ENCODE assay signal across 8 cellular contexts in genomic region chr6:26569433-26569764, GRCh38. TPM values are rescaled to one million over a fixed set of nuclear protein-coding genes. Genes with fewer than 3 reads are reported as not detected.
DNase-seq lines count a peak whose midpoint lies in the region; ATAC-seq, FAIRE-seq and TF ChIP-seq lines count a peak whose summit lies in the region.

No MANE protein-coding gene starts in this region.

- H3K27me3 Mint-ChIP-seq in progenitor cell of endocrine pancreas: peaks cover 4% of the 10 kb centered on the region

- H3K36me3 ChIP-seq in MG63 (no peaks in the 10 kb centered on the region), duodenal mucosa (ENCODE audit: control insufficient read depth in 1 of 2, insufficient read depth in 2 of 2, low read length in 2 of 2) (no peaks in the 10 kb centered on the region)

- H3K4me1 Mint-ChIP-seq in progenitor cell of endocrine pancreas (ENCODE audit: low read depth): peaks cover 2% of the 10 kb centered on the region

- H3K9ac ChIP-seq in duodenal mucosa (ENCODE audit: low read depth in 1 of 2, low read length in 2 of 2): no peak overlapping the region

- H3K27ac ChIP-seq in duodenal mucosa (ENCODE audit: low read depth, low read length) (no peak overlapping the region), foreskin keratinocyte (no peak overlapping the region)

- no peaks in the 10 kb centered on the region for H3K9me3 Mint-ChIP-seq in progenitor cell of endocrine pancreas (ENCODE audit: low read depth)

- H3K9me3 ChIP-seq in MG63: no peaks in the 10 kb centered on the region
- no peaks in the 10 kb centered on the region for H3K9me3 ChIP-seq in duodenal mucosa (ENCODE audit: control insufficient read depth in 1 of 2, low read length in 2 of 2)

- ATAC-seq in GM19463 (IDR thresholded peaks at IDR 0.05; ENCODE audit: unreplicated experiment): no peak
- no peak for ATAC-seq in foreskin keratinocyte

- peak overlapping the region; percentile 79 for H3K4me3 Mint-ChIP-seq in progenitor cell of endocrine pancreas (ENCODE audit: low read depth)

- no peak for DNase-seq in GM18507 (ENCODE audit: extremely low spot score, insufficient read length, low read depth)
- DNase-seq in MG63: no peak
- no peak for DNase-seq in progenitor cell of endocrine pancreas (ENCODE audit: low spot score, unreplicated experiment)
- no peak for DNase-seq in hepatic stellate cell (ENCODE audit: low spot score)
- DNase-seq in effector CD8-positive, alpha-beta T cell (lab: John Stamatoyannopoulos, UW): no peak
- DNase-seq in foreskin keratinocyte: no peak

- peaks cover 0 to 6% of the 10 kb centered on the region in 2 donors for H3K4me1 ChIP-seq in duodenal mucosa (ENCODE audit: control insufficient read depth in 1 of 2, insufficient read depth in 2 of 2, low read length in 2 of 2)
- H3K4me1 ChIP-seq in foreskin keratinocyte: no peaks in the 10 kb centered on the region

- TF ChIP-seq CTCF in progenitor cell of endocrine pancreas (IDR thresholded peaks at IDR 0.05; ENCODE audit: unreplicated experiment) (no peak), foreskin keratinocyte (conservative IDR thresholded peaks at IDR 0.05) (no peak)

- FAIRE-seq in GM18507 (lab: Jason Lieb, UNC): peak; percentile 5

- no peaks in the 10 kb centered on the region for H3K27me3 ChIP-seq in MG63
- no peaks in the 10 kb centered on the region for H3K27me3 ChIP-seq in duodenal mucosa (ENCODE audit: control insufficient read depth in 1 of 2, insufficient read depth in 2 of 2, low read length in 2 of 2)
- H3K27me3 ChIP-seq in foreskin keratinocyte: no peaks in the 10 kb centered on the region

- H3K4me3 ChIP-seq in MG63 (peak overlapping the region; percentile 61), duodenal mucosa (ENCODE audit: low read depth in 1 of 2, low read length in 2 of 2) (peak overlapping the region; percentile 81 to 83)

- peak overlapping the region; percentile 99 for H3K27ac Mint-ChIP-seq in progenitor cell of endocrine pancreas

- H3K36me3 Mint-ChIP-seq in progenitor cell of endocrine pancreas (ENCODE audit: insufficient read depth): no peaks in the 10 kb centered on the region

RNA-seq across cellular contexts. Expression of gene ABT1, which starts 27.4 kb away (rescaled TPM):
- total RNA-seq in MG63 (2014; rRNA removed; shearing (Covaris generic); ENCODE audit: low replicate concordance): 21.8 and 22.6 TPM in 2 replicates
- 23.6 and 25.5 TPM in 2 replicates for total RNA-seq in progenitor cell of endocrine pancreas
- total RNA-seq in foreskin keratinocyte: 21.0 and 22.2 TPM in 2 replicates
- 21.1 and 22.5 TPM in 2 replicates for polyA plus RNA-seq in foreskin keratinocyte

RNA-seq across cellular contexts. Expression of gene HMGN4, which starts 31.2 kb away (rescaled TPM):
- 70.7 and 71.8 TPM in 2 replicates for total RNA-seq in MG63 (2014; rRNA removed; shearing (Covaris generic); ENCODE audit: low replicate concordance)
- total RNA-seq in progenitor cell of endocrine pancreas (39.7 and 42.5 TPM in 2 replicates), foreskin keratinocyte (71.0 and 77.1 TPM in 2 replicates)
- polyA plus RNA-seq in foreskin keratinocyte: 35.9 and 43.7 TPM in 2 replicates
